Comparison of ENCODE assay signal across 2 cellular contexts in the genomic region with DNA sequence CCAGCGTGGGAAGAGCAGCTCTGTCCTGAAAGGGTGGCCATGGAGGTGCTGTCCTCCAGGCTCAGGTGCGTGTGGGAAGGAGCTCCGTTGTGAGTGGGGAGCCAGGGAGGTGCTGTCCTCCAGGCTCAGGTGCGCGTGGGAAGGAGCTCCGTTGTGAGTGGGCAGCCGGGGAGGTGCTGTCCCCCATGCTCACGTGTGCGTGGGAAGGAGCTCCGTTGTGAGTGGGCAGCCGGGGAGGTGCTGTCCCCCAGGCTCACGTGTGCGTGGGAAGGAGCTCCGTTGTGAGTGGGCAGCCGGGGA.
A peak's percentile ranks its signal among the peaks of the same experiment; 100 is the strongest.
TF ChIP-seq lines count a peak whose summit lies in the region.

No MANE protein-coding gene starts in this region.

TF ChIP-seq in HEK293, 187 proteins besides CTCF, POLR2A, EP300 and RAD21:
- peak; percentile 13; the same call in 1 of the 2 replicates for TF ChIP-seq EGR2 (tag by site-specific recombination; IDR thresholded peaks at IDR 0.05; ENCODE audit: low read depth)
- TF ChIP-seq ZFHX2 (tag by site-specific recombination; conservative IDR thresholded peaks at IDR 0.05): peak; percentile 43

TF ChIP-seq in K562, 482 proteins besides CTCF, POLR2A, EP300 and RAD21:
- peak; percentile 26; the same call in 1 of the 2 replicates for TF ChIP-seq SAFB (IDR thresholded peaks at IDR 0.05; ENCODE audit: borderline replicate concordance, low read depth, low read length)
